Comparison of ENCODE assay signal across 12 cellular contexts in genomic region chr12:47190905-47191304, GRCh38.
DNase-seq lines count a peak whose midpoint lies in the region; ATAC-seq and TF ChIP-seq lines count a peak whose summit lies in the region.
"Had no signal": no experiment of that assay in that cellular context is flagged by ENCODE, and none has a peak within 500 bp of the region (broad histone marks: within the 10 kb centered on the region; RNA-seq: fewer than 3 reads in every experiment).

No MANE protein-coding gene starts in this region.

- H3K27ac Mint-ChIP-seq in activated CD4-positive, alpha-beta T cell treated with anti-CD3 and anti-CD28 coated beads, Interleukin-2, amount 10 ng/mL, durations not matched to agents 24 days and 14 days = peak overlapping the region; percentile 81
- H3K27ac Mint-ChIP-seq in activated naive CD8-positive, alpha-beta T cell treated with anti-CD3 and anti-CD28 coated beads, Interleukin-2, amount 10 ng/mL, durations not matched to agents 7 days and 5 days = peak overlapping the region; percentile 90
- H3K27ac Mint-ChIP-seq in stimulated activated memory B cell treated with anti-CD40 and anti-IgM and Interleukin-4, amounts not matched to agents 10 μg/mL and 1 μg/mL and 100 μg/mL, for 72 hours = peak overlapping the region; percentile 66
- H3K27ac Mint-ChIP-seq: type B pancreatic cell had no signal

- H3K36me3 Mint-ChIP-seq in activated CD4-positive, alpha-beta T cell treated with anti-CD3 and anti-CD28 coated beads, Interleukin-2, amount 10 ng/mL, durations not matched to agents 24 days and 14 days (ENCODE audit: low read depth) = peaks cover 48% of the 10 kb centered on the region
- peaks cover 37% of the 10 kb centered on the region for H3K36me3 Mint-ChIP-seq in activated naive CD8-positive, alpha-beta T cell treated with anti-CD3 and anti-CD28 coated beads, Interleukin-2, amount 10 ng/mL, durations not matched to agents 7 days and 5 days
- peaks cover 41% of the 10 kb centered on the region for H3K36me3 Mint-ChIP-seq in stimulated activated memory B cell treated with anti-CD40 and anti-IgM and Interleukin-4, amounts not matched to agents 10 μg/mL and 1 μg/mL and 100 μg/mL, for 72 hours
- H3K36me3 Mint-ChIP-seq: type B pancreatic cell had no signal

- H3K4me3 ChIP-seq in Loucy (ENCODE audit: low read length, poor library complexity, severe bottlenecking) = no peak overlapping the region

- peaks cover 4% of the 10 kb centered on the region for H3K9me3 Mint-ChIP-seq in activated CD4-positive, alpha-beta T cell treated with anti-CD3 and anti-CD28 coated beads, Interleukin-2, amount 10 ng/mL, durations not matched to agents 24 days and 14 days
- no peaks in the 10 kb centered on the region for H3K9me3 Mint-ChIP-seq in activated naive CD8-positive, alpha-beta T cell treated with anti-CD3 and anti-CD28 coated beads, Interleukin-2, amount 10 ng/mL, durations not matched to agents 7 days and 5 days
- H3K9me3 Mint-ChIP-seq in stimulated activated memory B cell treated with anti-CD40 and anti-IgM and Interleukin-4, amounts not matched to agents 10 μg/mL and 1 μg/mL and 100 μg/mL, for 72 hours = no peaks in the 10 kb centered on the region
- H3K9me3 Mint-ChIP-seq: neural crest cell, type B pancreatic cell had no signal

- no peaks in the 10 kb centered on the region for H3K27me3 ChIP-seq in Loucy (ENCODE audit: insufficient read depth, low read length, poor library complexity, severe bottlenecking)

- peak overlapping the region; percentile 16; the same call in 1 of the 2 replicates for H2AFZ ChIP-seq in Loucy (ENCODE audit: low read length)

- peak overlapping the region; percentile 75 for H3K4me3 Mint-ChIP-seq in activated CD4-positive, alpha-beta T cell treated with anti-CD3 and anti-CD28 coated beads, Interleukin-2, amount 10 ng/mL, durations not matched to agents 24 days and 14 days
- peak overlapping the region; percentile 70 for H3K4me3 Mint-ChIP-seq in activated naive CD8-positive, alpha-beta T cell treated with anti-CD3 and anti-CD28 coated beads, Interleukin-2, amount 10 ng/mL, durations not matched to agents 7 days and 5 days
- H3K4me3 Mint-ChIP-seq in stimulated activated memory B cell treated with anti-CD40 and anti-IgM and Interleukin-4, amounts not matched to agents 10 μg/mL and 1 μg/mL and 100 μg/mL, for 72 hours = no peak overlapping the region
- H3K4me3 Mint-ChIP-seq: neural crest cell, type B pancreatic cell had no signal

- H3K27me3 Mint-ChIP-seq in activated CD4-positive, alpha-beta T cell treated with anti-CD3 and anti-CD28 coated beads, Interleukin-2, amount 10 ng/mL, durations not matched to agents 24 days and 14 days = no peaks in the 10 kb centered on the region
- no peaks in the 10 kb centered on the region for H3K27me3 Mint-ChIP-seq in activated naive CD8-positive, alpha-beta T cell treated with anti-CD3 and anti-CD28 coated beads, Interleukin-2, amount 10 ng/mL, durations not matched to agents 7 days and 5 days
- no peaks in the 10 kb centered on the region for H3K27me3 Mint-ChIP-seq in stimulated activated memory B cell treated with anti-CD40 and anti-IgM and Interleukin-4, amounts not matched to agents 10 μg/mL and 1 μg/mL and 100 μg/mL, for 72 hours
- H3K27me3 Mint-ChIP-seq: type B pancreatic cell had no signal

- no peak overlapping the region for H3K4me2 ChIP-seq in Loucy (ENCODE audit: low read depth, low read length, poor library complexity, severe bottlenecking)
- H3K4me2 ChIP-seq: KMS-11 had no signal

- no peaks in the 10 kb centered on the region for H4K20me1 ChIP-seq in Loucy (ENCODE audit: insufficient read depth, low read length, poor library complexity, severe bottlenecking)

- H3K36me3 ChIP-seq in Loucy (ENCODE audit: insufficient read depth, low read length) = no peaks in the 10 kb centered on the region

- H3K79me2 ChIP-seq in Loucy (ENCODE audit: insufficient read depth, low read length) = no peaks in the 10 kb centered on the region

- intact Hi-C loops in activated CD4-positive, alpha-beta T cell treated with anti-CD3 and anti-CD28 coated beads, Interleukin-2, amount 10 ng/mL, durations not matched to agents 24 days and 14 days (cut with micrococcal nuclease) = loop anchor here (1.0 to 5.0 kb wide), 3 partner anchors 21 to 159 kb away; no protein-coding TSS in a partner anchor

- H3K9me3 ChIP-seq in Loucy (ENCODE audit: insufficient read depth, low read depth, low read length) = no peaks in the 10 kb centered on the region

- no peak for TF ChIP-seq CTCF in Loucy (conservative IDR thresholded peaks at IDR 0.05; ENCODE audit: low read length)

- H3K9ac ChIP-seq in Loucy (ENCODE audit: low read depth, low read length, poor library complexity, severe bottlenecking) = no peak overlapping the region
- H3K9ac ChIP-seq: KMS-11 had no signal

- POLR2A ChIA-PET in activated naive CD8-positive, alpha-beta T cell treated with anti-CD3 and anti-CD28 coated beads, Interleukin-2, amount 10 ng/mL, durations not matched to agents 7 days and 5 days (lab: Charles Lee) = interaction anchor here (0.6 to 6.8 kb wide), 5 partner anchors 16 to 218 kb away, joined by 3 to 59 read pairs (median 38); partner anchors contain the start of genes AMIGO2 and PCED1B
- POLR2A ChIA-PET in HEK293T (lab: Yijun Ruan, JAX) = no interaction called here

- CTCF ChIA-PET in HEK293T (lab: Yijun Ruan, JAX) = no interaction called here

- no peak for ATAC-seq in activated naive CD8-positive, alpha-beta T cell treated with anti-CD3 and anti-CD28 coated beads, Interleukin-2, amount 10 ng/mL, durations not matched to agents 7 days and 5 days (ENCODE audit: low read depth)
- ATAC-seq in stimulated activated memory B cell treated with anti-CD40 and anti-IgM and Interleukin-4, amounts not matched to agents 10 μg/mL and 1 μg/mL and 100 μg/mL, for 72 hours = peak; percentile 65
- ATAC-seq in GM21717 (IDR thresholded peaks at IDR 0.05; ENCODE audit: unreplicated experiment) = no peak

- H3K4me1 Mint-ChIP-seq in activated CD4-positive, alpha-beta T cell treated with anti-CD3 and anti-CD28 coated beads, Interleukin-2, amount 10 ng/mL, durations not matched to agents 24 days and 14 days = peaks cover 63% of the 10 kb centered on the region
- peaks cover 67% of the 10 kb centered on the region for H3K4me1 Mint-ChIP-seq in activated naive CD8-positive, alpha-beta T cell treated with anti-CD3 and anti-CD28 coated beads, Interleukin-2, amount 10 ng/mL, durations not matched to agents 7 days and 5 days
- peaks cover 76% of the 10 kb centered on the region for H3K4me1 Mint-ChIP-seq in stimulated activated memory B cell treated with anti-CD40 and anti-IgM and Interleukin-4, amounts not matched to agents 10 μg/mL and 1 μg/mL and 100 μg/mL, for 72 hours

- no peaks in the 10 kb centered on the region for H3F3A ChIP-seq in Loucy (ENCODE audit: low read depth)

- H3K9me2 ChIP-seq in Loucy (replicated peaks; ENCODE audit: low read depth, low read length) = no peaks in the 10 kb centered on the region

- H3K4me1 ChIP-seq in Loucy (ENCODE audit: insufficient read depth, low read length, poor library complexity, severe bottlenecking) = peaks cover 62% of the 10 kb centered on the region

- no peak for DNase-seq in activated CD4-positive, alpha-beta T cell treated with anti-CD3 and anti-CD28 coated beads, Interleukin-2, amount 10 ng/mL, durations not matched to agents 24 days and 14 days
- DNase-seq in activated CD4-positive, alpha-beta T cell treated with anti-CD3 and anti-CD28 coated beads for 4 hours = no peak
- no peak for DNase-seq in activated naive CD8-positive, alpha-beta T cell treated with anti-CD3 and anti-CD28 coated beads, Interleukin-2, amount 10 ng/mL, durations not matched to agents 7 days and 5 days
- DNase-seq in HEK293T (ENCODE audit: extremely low spot score) = no peak
- no peak for DNase-seq in SW 1271 (lab: John Stamatoyannopoulos, UW)
- DNase-seq: DND-41 had no signal

TF ChIP-seq in HEK293T, 16 proteins besides CTCF, POLR2A, EP300 and RAD21:
- no peak for TF ChIP-seq FOXA1 (IDR thresholded peaks at IDR 0.05)
- TF ChIP-seq TARDBP (IDR thresholded peaks at IDR 0.05) = no peak
- no peak for TF ChIP-seq LEF1 (IDR thresholded peaks at IDR 0.05; ENCODE audit: borderline replicate concordance)
- TF ChIP-seq BHLHE40 (IDR thresholded peaks at IDR 0.05; ENCODE audit: borderline replicate concordance) = no peak
- no peak for TF ChIP-seq PKNOX1 (IDR thresholded peaks at IDR 0.05)
- no peak for TF ChIP-seq HDGF (IDR thresholded peaks at IDR 0.05; ENCODE audit: borderline replicate concordance)
- TF ChIP-seq NFRKB (IDR thresholded peaks at IDR 0.05) = no peak
- no peak for TF ChIP-seq ARNT (IDR thresholded peaks at IDR 0.05)
- no peak for TF ChIP-seq CTBP1 (IDR thresholded peaks at IDR 0.05; ENCODE audit: borderline replicate concordance)
- TF ChIP-seq ELF4 (IDR thresholded peaks at IDR 0.05) = no peak
- TF ChIP-seq SUZ12 (IDR thresholded peaks at IDR 0.05) = no peak
- no peak for TF ChIP-seq SP1 (IDR thresholded peaks at IDR 0.05)
TF ChIP-seq in HEK293T: peak in this region for 0.
